ENCODE assay signal across 1 cellular context in genomic region chr11:57395905-57396623, GRCh38.
TF ChIP-seq lines count a peak whose summit lies in the region.

No MANE protein-coding gene starts in this region.

TF ChIP-seq in K562, 482 proteins besides CTCF, POLR2A, EP300 and RAD21 (continued from another document):
- TF ChIP-seq MLLT1 (IDR thresholded peaks at IDR 0.05) (peak in 1 of 2 experiments; percentile 28; a peak in 1 of 4 replicates), NEUROD1 (IDR thresholded peaks at IDR 0.05; ENCODE audit: borderline replicate concordance, low read depth, low read length, partially characterized antibody) (no peak), PRDM10 (IDR thresholded peaks at IDR 0.05; ENCODE audit: partially characterized antibody) (peak; percentile 91), PHF8 (IDR thresholded peaks at IDR 0.05; ENCODE audit: borderline replicate concordance, low read length) (0 out of 2 replicates have a peak, but pooled peaks have one; percentile 19), MYNN (IDR thresholded peaks at IDR 0.05) (peak; percentile 76), MYNN (CRISPR knock-in tag; IDR thresholded peaks at IDR 0.05) (no peak), ARID3A (IDR thresholded peaks at IDR 0.05; ENCODE audit: borderline replicate concordance, low read depth, low read length) (no peak), ZNF584 (CRISPR knock-in tag; IDR thresholded peaks at IDR 0.05; ENCODE audit: low read depth) (0 out of 2 replicates have a peak, but pooled peaks have one; percentile 23), MXI1 (IDR thresholded peaks at IDR 0.05; ENCODE audit: low read depth, low read length) (no peak)
- TF ChIP-seq, protein P1, sequence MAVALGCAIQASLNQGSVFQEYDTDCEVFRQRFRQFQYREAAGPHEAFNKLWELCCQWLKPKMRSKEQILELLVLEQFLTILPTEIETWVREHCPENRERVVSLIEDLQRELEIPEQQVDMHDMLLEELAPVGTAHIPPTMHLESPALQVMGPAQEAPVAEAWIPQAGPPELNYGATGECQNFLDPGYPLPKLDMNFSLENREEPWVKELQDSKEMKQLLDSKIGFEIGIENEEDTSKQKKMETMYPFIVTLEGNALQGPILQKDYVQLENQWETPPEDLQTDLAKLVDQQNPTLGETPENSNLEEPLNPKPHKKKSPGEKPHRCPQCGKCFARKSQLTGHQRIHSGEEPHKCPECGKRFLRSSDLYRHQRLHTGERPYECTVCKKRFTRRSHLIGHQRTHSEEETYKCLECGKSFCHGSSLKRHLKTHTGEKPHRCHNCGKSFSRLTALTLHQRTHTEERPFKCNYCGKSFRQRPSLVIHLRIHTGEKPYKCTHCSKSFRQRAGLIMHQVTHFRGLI (CRISPR knock-in tag; IDR thresholded peaks at IDR 0.05), result peak; percentile 41; the same call in 1 of the 2 replicates
